Comparison of ENCODE assay signal across 9 cellular contexts in the genomic region with DNA sequence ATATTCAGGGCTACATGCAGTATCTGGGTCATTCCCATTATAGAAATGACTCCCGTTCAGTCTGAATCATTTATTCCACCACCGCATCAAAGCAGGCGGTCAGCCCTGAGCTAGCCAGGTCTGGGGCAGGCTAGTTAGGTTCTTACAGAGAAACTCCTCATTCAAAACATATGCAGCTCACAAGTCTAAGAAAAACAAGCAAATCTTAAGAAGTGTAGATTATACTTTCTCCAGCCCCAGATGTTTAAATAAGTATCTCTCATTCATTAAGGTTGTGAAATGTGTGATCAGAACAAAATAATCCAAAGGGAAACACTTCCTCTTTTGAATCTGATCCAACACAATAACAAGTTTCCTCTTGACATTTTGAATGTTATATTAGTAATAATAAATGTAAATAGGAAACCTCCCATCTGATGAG.
A peak's percentile ranks its signal among the peaks of the same experiment; 100 is the strongest.
DNase-seq lines count a peak whose midpoint lies in the region; ATAC-seq and TF ChIP-seq lines count a peak whose summit lies in the region.
"Had no signal": no experiment of that assay in that cellular context is flagged by ENCODE, and none has a peak within 500 bp of the region (broad histone marks: within the 10 kb centered on the region; RNA-seq: fewer than 3 reads in every experiment).

No MANE protein-coding gene starts in this region.

- no peak for DNase-seq in activated CD4-positive, CD25-positive, alpha-beta regulatory T cell (lab: John Stamatoyannopoulos, UW)
- DNase-seq in activated naive CD8-positive, alpha-beta T cell treated with anti-CD3 and anti-CD28 coated beads for 36 hours = peak; percentile 67
- DNase-seq in left lung (peak; percentile 28 to 42), suprapubic skin (ENCODE audit: low spot score in 2 of 2) (peak in 1 of 2 donors; percentile 65), NCI-H774 (lab: John Stamatoyannopoulos, UW) (no peak)

- H3K4me1 ChIP-seq in left lung (peaks cover 0 to 26% of the 10 kb centered on the region in 2 donors), suprapubic skin (peaks cover 40% of the 10 kb centered on the region)

- no peaks in the 10 kb centered on the region for H3K9me3 Mint-ChIP-seq in activated naive CD8-positive, alpha-beta T cell treated with anti-CD3 and anti-CD28 coated beads for 36 hours

- TF ChIP-seq CTCF in left lung (IDR thresholded peaks at IDR 0.05) (no peak), suprapubic skin (IDR thresholded peaks at IDR 0.05) (no peak)

- peak; percentile 5 to 14 for ATAC-seq in activated CD4-positive, CD25-positive, alpha-beta regulatory T cell treated with anti-CD3 and anti-CD28 coated beads, Interleukin-2, amount 50 U/mL, for 24 hours
- ATAC-seq in left lung (peak; percentile 31), HG02852 (IDR thresholded peaks at IDR 0.05; ENCODE audit: unreplicated experiment) (no peak), GM21447 (IDR thresholded peaks at IDR 0.05; ENCODE audit: unreplicated experiment) (no peak)

- intact Hi-C loops in left lung (cut with DNase I) = no loop called here

- no peak for TF ChIP-seq EP300 in suprapubic skin (IDR thresholded peaks at IDR 0.05)

- H3K27ac Mint-ChIP-seq in activated naive CD8-positive, alpha-beta T cell treated with anti-CD3 and anti-CD28 coated beads for 36 hours = peak overlapping the region; percentile 99
- H3K27ac Mint-ChIP-seq: B cell had no signal

- H3K27ac ChIP-seq in left lung (no peak overlapping the region), suprapubic skin (no peak overlapping the region)

- H3K36me3 ChIP-seq in left lung = no peaks in the 10 kb centered on the region
- H3K36me3 ChIP-seq in suprapubic skin = no peaks in the 10 kb centered on the region

- peaks cover 36% of the 10 kb centered on the region for H3K36me3 Mint-ChIP-seq in activated naive CD8-positive, alpha-beta T cell treated with anti-CD3 and anti-CD28 coated beads for 36 hours

- H3K4me3 ChIP-seq in left lung (peak overlapping the region in 1 of 2 donors; percentile 38), suprapubic skin (peak overlapping the region; percentile 50)

- peaks cover 65% of the 10 kb centered on the region for H3K4me1 Mint-ChIP-seq in activated naive CD8-positive, alpha-beta T cell treated with anti-CD3 and anti-CD28 coated beads for 36 hours

- no peaks in the 10 kb centered on the region for H3K27me3 ChIP-seq in left lung
- H3K27me3 ChIP-seq in suprapubic skin = no peaks in the 10 kb centered on the region

- 13% methylated on average over 3 of the region's 3 CpGs for WGBS in suprapubic skin

- no peak for TF ChIP-seq POLR2A in suprapubic skin (IDR thresholded peaks at IDR 0.05)

- no peaks in the 10 kb centered on the region for H3K27me3 Mint-ChIP-seq in activated naive CD8-positive, alpha-beta T cell treated with anti-CD3 and anti-CD28 coated beads for 36 hours

- H3K9me3 ChIP-seq in left lung = no peaks in the 10 kb centered on the region
- no peaks in the 10 kb centered on the region for H3K9me3 ChIP-seq in suprapubic skin

- peak overlapping the region; percentile 96 for H3K4me3 Mint-ChIP-seq in activated naive CD8-positive, alpha-beta T cell treated with anti-CD3 and anti-CD28 coated beads for 36 hours

Comparison
In these comparisons a context has a peak if more than half of its experiments do, and no peak if none do; other contexts are left out.
1. ATAC-seq: peak in activated CD4-positive, CD25-positive, alpha-beta regulatory T cell treated with anti-CD3 and anti-CD28 coated beads, Interleukin-2, amount 50 U/mL, for 24 hours (2 of 2) and left lung (single experiment); none in HG02852 (single experiment) and GM21447 (single experiment).
2. DNase-seq: peak in activated naive CD8-positive, alpha-beta T cell treated with anti-CD3 and anti-CD28 coated beads for 36 hours (single experiment) and left lung (2 of 2); none in activated CD4-positive, CD25-positive, alpha-beta regulatory T cell (0 of 4) and NCI-H774 (single experiment).